12 cellular contexts compared by ENCODE assay signal in genomic region chr7:100472121-100472851, GRCh38. TPM values are rescaled to one million over a fixed set of nuclear protein-coding genes. Genes with fewer than 3 reads are reported as not detected.
DNase-seq lines count a peak whose midpoint lies in the region; ATAC-seq, FAIRE-seq and TF ChIP-seq lines count a peak whose summit lies in the region.
"Had no signal": no experiment of that assay in that cellular context is flagged by ENCODE, and none has a peak within 500 bp of the region (broad histone marks: within the 10 kb centered on the region; RNA-seq: fewer than 3 reads in every experiment).

No MANE protein-coding gene starts in this region.

- peaks cover 55% of the 10 kb centered on the region for H3K4me1 Mint-ChIP-seq in activated CD4-positive, alpha-beta T cell treated with anti-CD3 and anti-CD28 coated beads for 36 hours
- peaks cover 43 to 65% of the 10 kb centered on the region in 2 donors for H3K4me1 Mint-ChIP-seq in stimulated activated naive B cell treated with anti-CD40 and anti-IgM and Interleukin-4, amounts not matched to agents 10 μg/mL and 1 μg/mL and 100 μg/mL, for 72 hours

- CTCF ChIA-PET in activated CD4-positive, alpha-beta T cell treated with anti-CD3 and anti-CD28 coated beads for 36 hours (lab: Charles Lee), result interaction anchor here (0.7 to 4.0 kb wide), 5 partner anchors 70 to 196 kb away, joined by 3 to 45 read pairs (median 4); no protein-coding TSS in a partner anchor

- DNase-seq in activated CD4-positive, alpha-beta T cell treated with anti-CD3 and anti-CD28 coated beads for 36 hours, result no peak
- no peak for DNase-seq in activated CD4-positive, alpha-beta T cell treated with anti-CD3 and anti-CD28 coated beads, Interleukin-2, amount 50 U/mL, for 4 hours
- DNase-seq in keratinocyte (ENCODE audit: low read depth, low spot score) (no peak), HCEC 1CT (no peak), NCI-H187 (lab: John Stamatoyannopoulos, UW) (no peak)
- DNase-seq in stimulated activated naive B cell treated with anti-CD40 and anti-IgM and Interleukin-4, amounts not matched to agents 10 μg/mL and 1 μg/mL and 100 μg/mL, for 72 hours, result no peak
- DNase-seq: midbrain, PC-3, small intestine had no signal

- peak overlapping the region; percentile 1 for H3K9ac ChIP-seq in keratinocyte (ENCODE audit: control insufficient read depth, extremely low read depth, insufficient read depth, low read length)

- no peaks in the 10 kb centered on the region for H4K20me1 ChIP-seq in keratinocyte (ENCODE audit: control insufficient read depth, extremely low read depth, insufficient read depth, low read length)

- peaks cover 43% of the 10 kb centered on the region for H3K36me3 Mint-ChIP-seq in activated CD4-positive, alpha-beta T cell treated with anti-CD3 and anti-CD28 coated beads for 36 hours (ENCODE audit: low read depth)
- H3K36me3 Mint-ChIP-seq in stimulated activated naive B cell treated with anti-CD40 and anti-IgM and Interleukin-4, amounts not matched to agents 10 μg/mL and 1 μg/mL and 100 μg/mL, for 72 hours, result peaks cover 55 to 65% of the 10 kb centered on the region in 2 donors

- H3K9me3 Mint-ChIP-seq in activated CD4-positive, alpha-beta T cell treated with anti-CD3 and anti-CD28 coated beads for 36 hours (ENCODE audit: low read depth), result no peaks in the 10 kb centered on the region
- H3K9me3 Mint-ChIP-seq in stimulated activated naive B cell treated with anti-CD40 and anti-IgM and Interleukin-4, amounts not matched to agents 10 μg/mL and 1 μg/mL and 100 μg/mL, for 72 hours, result peaks cover 0 to 1% of the 10 kb centered on the region in 2 donors

- no peaks in the 10 kb centered on the region for H3K9me3 ChIP-seq in keratinocyte (ENCODE audit: control insufficient read depth, low read depth, low read length)

- H3K27ac ChIP-seq in VCaP (peak overlapping the region; percentile 97), keratinocyte (ENCODE audit: control insufficient read depth, insufficient read depth, low read length) (peak overlapping the region; percentile 31)

- H3K9me1 ChIP-seq in keratinocyte (ENCODE audit: control insufficient read depth, extremely low read depth, insufficient read depth, low read length), result no peaks in the 10 kb centered on the region

- H2AFZ ChIP-seq in keratinocyte (ENCODE audit: control insufficient read depth, low read length), result peak overlapping the region; percentile 51

- peak overlapping the region; percentile 80 for H3K27ac Mint-ChIP-seq in activated CD4-positive, alpha-beta T cell treated with anti-CD3 and anti-CD28 coated beads for 36 hours
- H3K27ac Mint-ChIP-seq in stimulated activated naive B cell treated with anti-CD40 and anti-IgM and Interleukin-4, amounts not matched to agents 10 μg/mL and 1 μg/mL and 100 μg/mL, for 72 hours, result peak overlapping the region; percentile 91

- peak overlapping the region in 1 of 3 experiments; percentile 49 for H3K4me3 ChIP-seq in keratinocyte (ENCODE audit: control insufficient read depth in 2 of 3, extremely low read depth in 1 of 3, insufficient read depth in 2 of 3, low read depth in 1 of 3, low read length in 3 of 3)

- no peaks in the 10 kb centered on the region for H3K27me3 ChIP-seq in keratinocyte (ENCODE audit: control insufficient read depth, extremely low read depth, insufficient read depth, low read length)

- ATAC-seq in activated CD4-positive, alpha-beta T cell treated with anti-CD3 and anti-CD28 coated beads for 36 hours, result no peak
- ATAC-seq in stimulated activated naive B cell treated with anti-CD40 and anti-IgM and Interleukin-4, amounts not matched to agents 10 μg/mL and 1 μg/mL and 100 μg/mL, for 72 hours (replicated peaks), result no peak
- no peak for ATAC-seq in HG02981 (IDR thresholded peaks at IDR 0.05; ENCODE audit: unreplicated experiment)
- ATAC-seq: PC-3 had no signal

- no peak for TF ChIP-seq CTCF in VCaP (conservative IDR thresholded peaks at IDR 0.05)
- TF ChIP-seq CTCF in keratinocyte (optimal IDR thresholded peaks at IDR 0.05 in 1 of 3, IDR thresholded peaks at IDR 0.05 in 1 of 3, conservative IDR thresholded peaks at IDR 0.05 in 1 of 3; ENCODE audit: extremely low read depth in 1 of 3, insufficient read depth in 2 of 3, low read length in 3 of 3), result no peak

- intact Hi-C loops in activated CD4-positive, alpha-beta T cell treated with anti-CD3 and anti-CD28 coated beads for 36 hours (cut with DNase I, micrococcal nuclease), result no loop called here

- H3K4me3 Mint-ChIP-seq in activated CD4-positive, alpha-beta T cell treated with anti-CD3 and anti-CD28 coated beads for 36 hours, result no peak overlapping the region
- H3K4me3 Mint-ChIP-seq in stimulated activated naive B cell treated with anti-CD40 and anti-IgM and Interleukin-4, amounts not matched to agents 10 μg/mL and 1 μg/mL and 100 μg/mL, for 72 hours, result peak overlapping the region; percentile 62 to 73

- no peak for FAIRE-seq in keratinocyte (lab: Jason Lieb, UNC)
- FAIRE-seq: A204.1, small intestine had no signal

- H3K79me2 ChIP-seq in keratinocyte (ENCODE audit: control insufficient read depth, insufficient read depth, low read length), result peaks cover 16% of the 10 kb centered on the region

- H3K27me3 Mint-ChIP-seq in activated CD4-positive, alpha-beta T cell treated with anti-CD3 and anti-CD28 coated beads for 36 hours, result no peaks in the 10 kb centered on the region
- no peaks in the 10 kb centered on the region for H3K27me3 Mint-ChIP-seq in stimulated activated naive B cell treated with anti-CD40 and anti-IgM and Interleukin-4, amounts not matched to agents 10 μg/mL and 1 μg/mL and 100 μg/mL, for 72 hours

- peaks cover 6 to 17% of the 10 kb centered on the region in 2 experiments for H3K36me3 ChIP-seq in keratinocyte (ENCODE audit: control insufficient read depth in 2 of 2, extremely low read depth in 1 of 2, insufficient read depth in 2 of 2, low read length in 2 of 2)

- H3K4me1 ChIP-seq in keratinocyte (ENCODE audit: control insufficient read depth, extremely low read depth, insufficient read depth, low read length), result peaks cover 28% of the 10 kb centered on the region

- POLR2A ChIA-PET in activated CD4-positive, alpha-beta T cell treated with anti-CD3 and anti-CD28 coated beads for 36 hours (lab: Charles Lee), result no interaction called here

- H3K4me2 ChIP-seq in keratinocyte (ENCODE audit: control insufficient read depth, extremely low read depth, insufficient read depth, low read depth, low read length), result peak overlapping the region; percentile 67

- dilution Hi-C loops in keratinocyte (cut with MboI; ENCODE audit: extremely low pct_ligation_motif_present, low sequenced_read_pairs), result no loop called here

RNA-seq across cellular contexts. Expression of gene TSC22D4, which starts 6.7 kb away (rescaled TPM):
- 10 to 100 TPM; 78.5 to 85.7 TPM for total RNA-seq in activated CD4-positive, alpha-beta T cell treated with anti-CD3 and anti-CD28 coated beads for 36 hours
- 8.4 to 16.6 TPM (median 9.1 TPM) in 3 replicates for polyA plus RNA-seq in keratinocyte
- 7.3 TPM for polyA plus RNA-seq in keratinocyte (2011; ENCODE audit: low read depth)
- polyA plus RNA-seq in keratinocyte (2011; cell fraction: cytosol; rRNA removed), result 9.4 and 20.9 TPM in 2 replicates
- 22.5 and 30.0 TPM in 2 replicates for polyA plus RNA-seq in keratinocyte (2011; cell fraction: nucleus; rRNA removed)
- polyA plus RNA-seq in keratinocyte (2012; ENCODE audit: low replicate concordance), result 23.1 and 23.2 TPM in 2 replicates
- polyA minus RNA-seq in keratinocyte, result 6.6 to 18.2 TPM (median 7.0 TPM) in 3 replicates
- 31.5 TPM for polyA minus RNA-seq in keratinocyte (2011; cell fraction: cytosol; rRNA and poly(A)+ RNA removed)
- 14.6 and 17.1 TPM in 2 replicates for polyA minus RNA-seq in keratinocyte (2011; cell fraction: nucleus; rRNA and poly(A)+ RNA removed)

RNA-seq across cellular contexts. Expression of gene SPACDR, which starts 8.2 kb away (rescaled TPM):
- 1 to 10 TPM; 3.5 to 4.2 TPM for total RNA-seq in activated CD4-positive, alpha-beta T cell treated with anti-CD3 and anti-CD28 coated beads for 36 hours
- 0.24 to 0.54 TPM (median 0.37 TPM) in 3 replicates for polyA plus RNA-seq in keratinocyte
- polyA plus RNA-seq in keratinocyte (2011; ENCODE audit: low read depth), result not detected
- polyA plus RNA-seq in keratinocyte (2011; cell fraction: cytosol; rRNA removed), result 0.61 and 0.64 TPM in 2 replicates
- 2.1 TPM in 2 replicates for polyA plus RNA-seq in keratinocyte (2011; cell fraction: nucleus; rRNA removed)
- 0.30 and 1.3 TPM in 2 replicates for polyA plus RNA-seq in keratinocyte (2012; ENCODE audit: low replicate concordance)
- 0.53 to 1.7 TPM (median 1.4 TPM) in 3 replicates for polyA minus RNA-seq in keratinocyte
- polyA minus RNA-seq in keratinocyte (2011; cell fraction: cytosol; rRNA and poly(A)+ RNA removed), result not detected
- polyA minus RNA-seq in keratinocyte (2011; cell fraction: nucleus; rRNA and poly(A)+ RNA removed), result not detected in 2 replicates

RNA-seq across cellular contexts. Expression of gene NYAP1, which starts 11.4 kb away (rescaled TPM):
- total RNA-seq in activated CD4-positive, alpha-beta T cell treated with anti-CD3 and anti-CD28 coated beads for 36 hours, result under 1 TPM; 0.21 to 0.56 TPM
- polyA plus RNA-seq in keratinocyte, result 0.16 to 0.48 TPM (median 0.16 TPM) in 3 replicates
- not detected for polyA plus RNA-seq in keratinocyte (2011; ENCODE audit: low read depth)
- 0.06 and 0.48 TPM in 2 replicates for polyA plus RNA-seq in keratinocyte (2011; cell fraction: cytosol; rRNA removed)
- 0.37 and 1.0 TPM in 2 replicates for polyA plus RNA-seq in keratinocyte (2011; cell fraction: nucleus; rRNA removed)
- 0.36 TPM in 1 of 2 replicates, not detected in the other for polyA plus RNA-seq in keratinocyte (2012; ENCODE audit: low replicate concordance)
- polyA minus RNA-seq in keratinocyte, result not detected in 3 replicates
- polyA minus RNA-seq in keratinocyte (2011; cell fraction: cytosol; rRNA and poly(A)+ RNA removed), result 1.9 TPM
- 0.23 and 0.42 TPM in 2 replicates for polyA minus RNA-seq in keratinocyte (2011; cell fraction: nucleus; rRNA and poly(A)+ RNA removed)

RNA-seq across cellular contexts. Expression of gene PPP1R35, which starts 36.0 kb away (rescaled TPM):
- 10 to 100 TPM; 48.7 to 60.3 TPM for total RNA-seq in activated CD4-positive, alpha-beta T cell treated with anti-CD3 and anti-CD28 coated beads for 36 hours
- polyA plus RNA-seq in keratinocyte, result 12.2 to 15.3 TPM (median 13.3 TPM) in 3 replicates
- 2.2 TPM for polyA plus RNA-seq in keratinocyte (2011; ENCODE audit: low read depth)
- polyA plus RNA-seq in keratinocyte (2011; cell fraction: cytosol; rRNA removed), result 7.4 and 15.5 TPM in 2 replicates
- 18.8 and 27.4 TPM in 2 replicates for polyA plus RNA-seq in keratinocyte (2011; cell fraction: nucleus; rRNA removed)
- polyA plus RNA-seq in keratinocyte (2012; ENCODE audit: low replicate concordance), result 21.6 and 22.8 TPM in 2 replicates
- 2.2 to 3.6 TPM (median 3.1 TPM) in 3 replicates for polyA minus RNA-seq in keratinocyte
- 21.1 TPM for polyA minus RNA-seq in keratinocyte (2011; cell fraction: cytosol; rRNA and poly(A)+ RNA removed)
- 4.0 and 5.8 TPM in 2 replicates for polyA minus RNA-seq in keratinocyte (2011; cell fraction: nucleus; rRNA and poly(A)+ RNA removed)

RNA-seq across cellular contexts. Expression of gene MEPCE, which starts 42.7 kb away (rescaled TPM):
- total RNA-seq in activated CD4-positive, alpha-beta T cell treated with anti-CD3 and anti-CD28 coated beads for 36 hours, result 10 to 100 TPM; 44.4 to 45.9 TPM
- 10.6 to 14.7 TPM (median 10.8 TPM) in 3 replicates for polyA plus RNA-seq in keratinocyte
- 7.9 TPM for polyA plus RNA-seq in keratinocyte (2011; ENCODE audit: low read depth)
- 6.6 and 10.3 TPM in 2 replicates for polyA plus RNA-seq in keratinocyte (2011; cell fraction: cytosol; rRNA removed)
- 20.1 and 26.0 TPM in 2 replicates for polyA plus RNA-seq in keratinocyte (2011; cell fraction: nucleus; rRNA removed)
- polyA plus RNA-seq in keratinocyte (2012; ENCODE audit: low replicate concordance), result 19.7 and 22.2 TPM in 2 replicates
- polyA minus RNA-seq in keratinocyte, result 18.5 to 33.5 TPM (median 19.0 TPM) in 3 replicates
- 18.2 TPM for polyA minus RNA-seq in keratinocyte (2011; cell fraction: cytosol; rRNA and poly(A)+ RNA removed)
- 15.1 and 15.7 TPM in 2 replicates for polyA minus RNA-seq in keratinocyte (2011; cell fraction: nucleus; rRNA and poly(A)+ RNA removed)
